Comparison of ENCODE assay signal across 1 cellular context in genomic region chr3:58326267-58326932, GRCh38.
A peak's percentile ranks its signal among the peaks of the same experiment; 100 is the strongest.
TF ChIP-seq lines count a peak whose summit lies in the region.

No MANE protein-coding gene starts in this region.

TF ChIP-seq in K562, 482 proteins besides CTCF, POLR2A, EP300 and RAD21:
- TF ChIP-seq TFAP4 (CRISPR knock-in tag; IDR thresholded peaks at IDR 0.05; ENCODE audit: borderline replicate concordance) = 0 out of 2 replicates have a peak, but pooled peaks have one; percentile 16
- TF ChIP-seq CHD1 (IDR thresholded peaks at IDR 0.05; ENCODE audit: low read length) = no peak
- TF ChIP-seq ZBTB33 (CRISPR knock-in tag; IDR thresholded peaks at IDR 0.05) = peak; percentile 47
- no peak for TF ChIP-seq ZNF436 (CRISPR knock-in tag; IDR thresholded peaks at IDR 0.05)
- TF ChIP-seq ARID1B (IDR thresholded peaks at IDR 0.05) = peak; percentile 50
- TF ChIP-seq TCF3 (CRISPR knock-in tag; IDR thresholded peaks at IDR 0.05) = peak; percentile 60
- peak; percentile 49 for TF ChIP-seq TAL1 (IDR thresholded peaks at IDR 0.05)
- no peak for TF ChIP-seq ZFP1 (CRISPR knock-in tag; IDR thresholded peaks at IDR 0.05)
- TF ChIP-seq PATZ1 (CRISPR knock-in tag; IDR thresholded peaks at IDR 0.05; ENCODE audit: borderline replicate concordance) = no peak
- TF ChIP-seq HNRNPL (IDR thresholded peaks at IDR 0.05; ENCODE audit: low read depth, low read length) = no peak
- TF ChIP-seq SMARCB1 (IDR thresholded peaks at IDR 0.05; ENCODE audit: insufficient read length, low read depth) = no peak
- TF ChIP-seq ZNF717 (CRISPR knock-in tag; IDR thresholded peaks at IDR 0.05) = no peak
- TF ChIP-seq ILK (tag; IDR thresholded peaks at IDR 0.05; ENCODE audit: borderline replicate concordance, low read depth) = no peak
- TF ChIP-seq KLF10 (CRISPR knock-in tag; IDR thresholded peaks at IDR 0.05) = no peak
- no peak for TF ChIP-seq ARHGAP35 (IDR thresholded peaks at IDR 0.05; ENCODE audit: partially characterized antibody)
- 0 out of 4 replicates have a peak, but pooled peaks of 1 of the 2 experiments have one; percentile 14 for TF ChIP-seq KDM1A (IDR thresholded peaks at IDR 0.05)
- TF ChIP-seq GTF2F1 (IDR thresholded peaks at IDR 0.05; ENCODE audit: low read depth, low read length) = no peak
- no peak for TF ChIP-seq NKRF (IDR thresholded peaks at IDR 0.05; ENCODE audit: borderline replicate concordance)
- TF ChIP-seq KAT2B (IDR thresholded peaks at IDR 0.05; ENCODE audit: low read depth, low read length) = no peak
- TF ChIP-seq ETS1 (conservative IDR thresholded peaks at IDR 0.05; ENCODE audit: control insufficient read depth, low read depth, low read length) = no peak
- no peak for TF ChIP-seq ZKSCAN1 (IDR thresholded peaks at IDR 0.05; ENCODE audit: low read depth, low read length)
- peak; percentile 36; the same call in 1 of the 2 replicates for TF ChIP-seq NR2C1 (IDR thresholded peaks at IDR 0.05)
- peak; percentile 39; the same call in 1 of the 2 replicates for TF ChIP-seq NR2C1 (tag; IDR thresholded peaks at IDR 0.05)
- no peak for TF ChIP-seq ZNF174 (CRISPR knock-in tag; IDR thresholded peaks at IDR 0.05)
- no peak for TF ChIP-seq KLF6 (CRISPR knock-in tag; IDR thresholded peaks at IDR 0.05; ENCODE audit: borderline replicate concordance)
- peak; percentile 66; the same call in 1 of the 2 replicates for TF ChIP-seq POLR2AphosphoS5 (IDR thresholded peaks at IDR 0.05; ENCODE audit: control insufficient read depth, insufficient read depth, low read depth, low read length)
- TF ChIP-seq CBFA2T2 (conservative IDR thresholded peaks at IDR 0.05) = peak; percentile 66
- peak; percentile 78 for TF ChIP-seq CBFA2T3 (IDR thresholded peaks at IDR 0.05)
- peak; percentile 35; the same call in 1 of the 2 replicates for TF ChIP-seq ZNF121 (CRISPR knock-in tag; conservative IDR thresholded peaks at IDR 0.05)
- TF ChIP-seq UBTF (IDR thresholded peaks at IDR 0.05; ENCODE audit: borderline replicate concordance in 1 of 2, low read depth in 2 of 2, low read length in 2 of 2) = no peak
